Comparison of ENCODE assay signal across 1 cellular context in the genomic region with DNA sequence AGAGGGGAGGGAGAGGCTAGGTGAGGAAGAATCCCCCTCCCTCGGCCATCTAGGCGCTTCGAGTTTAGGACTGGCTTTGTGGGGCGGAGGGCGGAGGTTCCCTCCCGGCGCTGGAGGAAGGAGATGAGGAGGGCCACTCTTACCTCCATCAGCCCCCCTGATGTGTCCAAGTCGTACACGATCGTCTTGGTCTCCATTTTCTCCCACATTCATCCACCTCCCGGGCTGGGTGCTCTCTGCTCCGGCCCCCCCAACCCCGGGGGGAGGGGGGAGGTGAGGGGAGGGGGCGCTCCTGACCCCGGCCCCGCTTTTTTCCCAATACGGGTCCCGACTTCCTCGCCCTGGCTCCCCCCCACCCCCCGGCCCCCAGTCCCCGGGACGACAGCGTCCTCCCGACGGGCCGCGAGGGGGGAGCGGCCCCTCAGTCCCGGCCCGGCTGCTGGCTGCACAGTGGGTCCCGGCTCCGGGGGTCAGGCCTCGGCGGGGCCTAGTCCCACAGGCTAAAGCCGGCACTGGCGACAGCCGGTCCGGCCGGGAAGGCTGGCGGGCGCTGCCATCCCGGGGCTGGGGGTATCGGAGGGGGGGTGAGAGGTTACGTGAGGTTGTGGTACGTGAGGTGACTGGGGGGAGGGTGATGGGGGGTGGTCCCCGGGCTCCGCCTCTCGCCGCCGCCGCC.
TF ChIP-seq lines count a peak whose summit lies in the region.

No MANE protein-coding gene starts in this region.

TF ChIP-seq in IMR-90, 13 proteins besides CTCF, POLR2A, EP300 and RAD21:
- TF ChIP-seq MAZ (IDR thresholded peaks at IDR 0.05; ENCODE audit: borderline replicate concordance, low read depth, low read length) (0 out of 2 replicates have a peak, but pooled peaks have one; percentile 6), RFX5 (IDR thresholded peaks at IDR 0.05; ENCODE audit: low read depth, low read length) (no peak)
